9 cellular contexts compared by ENCODE assay signal in genomic region chr1:230073371-230074035, GRCh38. TPM values are rescaled to one million over a fixed set of nuclear protein-coding genes. Genes with fewer than 3 reads are reported as not detected.
DNase-seq lines count a peak whose midpoint lies in the region; ATAC-seq and TF ChIP-seq lines count a peak whose summit lies in the region.
"Had no signal": no experiment of that assay in that cellular context is flagged by ENCODE, and none has a peak within 500 bp of the region (broad histone marks: within the 10 kb centered on the region; RNA-seq: fewer than 3 reads in every experiment).

No MANE protein-coding gene starts in this region.

- H3K9ac ChIP-seq in KMS-11: no peak overlapping the region; the same call in 1 of the 2 replicates

- H3K27me3 ChIP-seq in KMS-11 (ENCODE audit: insufficient read depth, low read depth) (no peaks in the 10 kb centered on the region), spleen (replicated peaks in 1 of 7) (no peaks in the 10 kb centered on the region), ovary (no peaks in the 10 kb centered on the region)

- H3K27ac ChIP-seq in KMS-11 (peak overlapping the region; percentile 11; the same call in 1 of the 2 replicates), spleen (no peak overlapping the region), ovary (no peak overlapping the region)

- H3K79me2 ChIP-seq in KMS-11 (ENCODE audit: insufficient read depth, low read depth): peaks cover 100% of the 10 kb centered on the region

- no peak for TF ChIP-seq EP300 in ovary (IDR thresholded peaks at IDR 0.05)

- DNase-seq in Ammon's horn (ENCODE audit: low spot score) (peak; percentile 80), cerebellar cortex (ENCODE audit: low spot score) (peak; percentile 47), midbrain (lab: John Stamatoyannopoulos, UW) (peak; percentile 4), spleen (no peak), ovary (no peak)
- no peak for DNase-seq in central memory CD4-positive, alpha-beta T cell
- DNase-seq: natural killer cell had no signal

- peaks cover 77% of the 10 kb centered on the region for H3K4me1 ChIP-seq in KMS-11 (ENCODE audit: low read depth, poor library complexity, severe bottlenecking)
- peaks cover 5 to 59% (median 18%) of the 10 kb centered on the region in 6 donors for H3K4me1 ChIP-seq in spleen
- peaks cover 17% of the 10 kb centered on the region for H3K4me1 ChIP-seq in ovary (ENCODE audit: insufficient read depth)

- H3K4me3 ChIP-seq in KMS-11 (IDR thresholded peaks at IDR 0.05; ENCODE audit: insufficient read depth, low read depth, low read length): no peak overlapping the region
- H3K4me3 ChIP-seq in spleen: no peak overlapping the region
- H3K4me3 ChIP-seq in ovary: no peak overlapping the region

- intact Hi-C loops in spleen (cut with DNase I; ENCODE audit: low total_unique reads): no loop called here
- intact Hi-C loops in ovary (cut with DNase I): no loop called here

- H3K4me2 ChIP-seq in KMS-11: peak overlapping the region; percentile 39

- H3K36me3 ChIP-seq in KMS-11 (ENCODE audit: insufficient read depth): no peaks in the 10 kb centered on the region
- H3K36me3 ChIP-seq in spleen: peaks cover 0 to 16% (median 0%) of the 10 kb centered on the region in 6 donors
- no peaks in the 10 kb centered on the region for H3K36me3 ChIP-seq in ovary

- H3K9me3 ChIP-seq in spleen (no peaks in the 10 kb centered on the region), ovary (no peaks in the 10 kb centered on the region)

- H2AFZ ChIP-seq in KMS-11 (ENCODE audit: low read depth): no peak overlapping the region

- peaks cover 51% of the 10 kb centered on the region for H4K20me1 ChIP-seq in KMS-11 (ENCODE audit: insufficient read depth)

- ATAC-seq in GM21423 (IDR thresholded peaks at IDR 0.05; ENCODE audit: unreplicated experiment): no peak

- TF ChIP-seq CTCF in KMS-11 (conservative IDR thresholded peaks at IDR 0.05; ENCODE audit: low read depth, low read length) (no peak), spleen (IDR thresholded peaks at IDR 0.05 in 8 of 11, conservative IDR thresholded peaks at IDR 0.05 in 3 of 11) (no peak), ovary (IDR thresholded peaks at IDR 0.05) (no peak)

- no peak for TF ChIP-seq POLR2A in spleen (IDR thresholded peaks at IDR 0.05)
- TF ChIP-seq POLR2A in ovary (IDR thresholded peaks at IDR 0.05): no peak

- WGBS in spleen, 5 donors: 74 to 90% (median 80%) methylated on average over 2 to 4 of the region's 4 CpGs
- 80 to 89% (median 82%) methylated on average over 4 of the region's 4 CpGs for WGBS in ovary, 3 donors

RNA-seq across cellular contexts. Expression of gene GALNT2, which starts 6.5 kb away (rescaled TPM):
- total RNA-seq in spleen (10 to 100 TPM; 31.0 to 44.8 (median 40.7) TPM), ovary (10 to 100 TPM; 38.6 to 95.7 (median 83.7) TPM)
- polyA plus RNA-seq in spleen (10 to 100 TPM in 2 of 3 donors, 1 to 10 TPM in 1; 7.9 to 13.3 (median 11.4) TPM), ovary (100 to 1,000 TPM in 1 of 2 donors, 10 to 100 TPM in 1; 53.6 to 142 TPM)

Comparison
In these comparisons a context has a peak if more than half of its experiments do, and no peak if none do; other contexts are left out.
1. DNase-seq: peak in Ammon's horn (single experiment), cerebellar cortex (single experiment) and midbrain (single experiment); none in central memory CD4-positive, alpha-beta T cell (single experiment), spleen (single experiment) and ovary (0 of 5).